In the genomic region with DNA sequence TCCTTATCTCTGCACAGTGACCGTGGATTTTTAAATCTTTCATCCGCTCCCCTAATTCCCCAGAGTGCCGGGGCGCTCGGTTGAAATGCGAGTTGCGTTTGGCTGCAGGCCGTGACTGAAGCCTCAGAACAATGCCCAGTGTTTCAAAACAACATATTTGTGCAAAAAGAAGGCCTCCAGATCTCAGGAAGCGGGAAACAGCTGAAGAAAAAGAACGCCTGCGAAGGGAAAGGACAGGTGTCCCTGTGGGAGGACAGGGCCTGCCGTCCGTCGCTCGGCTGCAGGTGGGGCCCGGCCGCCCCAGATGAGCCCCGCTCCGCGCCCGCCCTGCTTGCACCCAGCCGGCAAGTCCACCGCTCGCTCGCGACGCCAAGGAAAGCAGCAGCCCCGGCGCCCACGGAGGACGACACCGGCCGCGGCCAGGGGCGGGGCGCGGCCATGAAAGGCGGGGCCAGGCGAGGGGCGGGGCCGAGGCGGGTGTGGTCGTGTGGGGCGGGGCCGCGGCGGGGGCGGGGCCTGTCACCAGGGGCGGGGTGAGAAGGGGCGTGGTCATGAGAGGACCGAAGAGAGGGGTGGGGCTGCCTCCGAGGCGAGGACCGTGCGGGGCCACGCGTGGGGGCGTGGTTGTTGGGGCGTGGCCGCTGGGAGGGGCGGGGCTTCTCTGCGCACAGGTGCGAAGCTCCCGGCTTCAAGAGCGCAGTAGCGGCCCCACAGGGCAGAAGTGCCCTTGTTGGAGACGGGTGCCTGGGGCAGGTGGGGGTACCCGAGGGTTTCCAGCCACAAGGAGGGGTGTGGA, we compare ENCODE assay signal across 8 cellular contexts. TPM values are rescaled to one million over a fixed set of nuclear protein-coding genes. Genes with fewer than 3 reads are reported as not detected.
DNase-seq lines count a peak whose midpoint lies in the region; ATAC-seq and TF ChIP-seq lines count a peak whose summit lies in the region.

No MANE protein-coding gene starts in this region.

- 2 to 4% (median 2%) methylated on average over 46 to 68 of the region's 68 CpGs for WGBS in psoas muscle, 3 donors
- WGBS in upper lobe of left lung, 2 donors = 15 to 23% methylated on average over 24 to 39 of the region's 68 CpGs

- intact Hi-C loops in Right ventricle myocardium superior (cut with DNase I) = no loop called here
- intact Hi-C loops in psoas muscle (cut with DNase I) = no loop called here

- H3K9me3 ChIP-seq in SJCRH30 (replicated peaks) (no peaks in the 10 kb centered on the region; the same call in 1 of the 2 replicates), psoas muscle (no peaks in the 10 kb centered on the region), upper lobe of left lung (no peaks in the 10 kb centered on the region)

- peak overlapping the region; percentile 57 for H3K4me3 ChIP-seq in SJCRH30
- H3K4me3 ChIP-seq in psoas muscle = peak overlapping the region; percentile 66
- H3K4me3 ChIP-seq in upper lobe of left lung = peak overlapping the region in 3 of 4 donors; percentile 45 to 55 (median 46)

- peaks cover 25% of the 10 kb centered on the region for H3K4me1 ChIP-seq in SJCRH30
- H3K4me1 ChIP-seq in psoas muscle = peaks cover 12% of the 10 kb centered on the region
- peaks cover 12 to 29% (median 20%) of the 10 kb centered on the region in 4 donors for H3K4me1 ChIP-seq in upper lobe of left lung

- TF ChIP-seq EP300 in upper lobe of left lung (IDR thresholded peaks at IDR 0.05) = no peak

- H3K27me3 ChIP-seq in SJCRH30 (no peaks in the 10 kb centered on the region), psoas muscle (ENCODE audit: insufficient read depth in 3 of 3, low read length in 2 of 3) (peaks cover 0 to 20% (median 4%) of the 10 kb centered on the region in 3 donors), upper lobe of left lung (peaks cover 0 to 17% (median 4%) of the 10 kb centered on the region in 4 donors)

- peak in 1 of 4 donors; percentile 39 for TF ChIP-seq POLR2A in upper lobe of left lung (IDR thresholded peaks at IDR 0.05)

- H3K9me3 Mint-ChIP-seq in activated naive CD4-positive, alpha-beta T cell treated with anti-CD3 and anti-CD28 coated beads, Interleukin-2, amount 50 U/mL, for 72 hours = no peaks in the 10 kb centered on the region

- H3K27ac ChIP-seq in SJCRH30 (no peak overlapping the region), psoas muscle (peak overlapping the region; percentile 46), upper lobe of left lung (peak overlapping the region; percentile 61 to 80 (median 78))

- TF ChIP-seq CTCF in psoas muscle (IDR thresholded peaks at IDR 0.05) = no peak
- TF ChIP-seq CTCF in upper lobe of left lung (IDR thresholded peaks at IDR 0.05) = no peak

- H3K36me3 ChIP-seq in SJCRH30 = no peaks in the 10 kb centered on the region
- no peaks in the 10 kb centered on the region for H3K36me3 ChIP-seq in psoas muscle (ENCODE audit: insufficient read depth in 1 of 2, low read depth in 1 of 2)
- no peaks in the 10 kb centered on the region for H3K36me3 ChIP-seq in upper lobe of left lung

- peak; percentile 40 to 89 for ATAC-seq in activated naive CD4-positive, alpha-beta T cell treated with anti-CD3 and anti-CD28 coated beads, Interleukin-2, amount 50 U/mL, for 72 hours
- ATAC-seq in Right ventricle myocardium superior (ENCODE audit: poor library complexity) = peak; percentile 76
- peak; percentile 91 to 93 (median 92) for ATAC-seq in psoas muscle
- peak; percentile 86 to 87 for ATAC-seq in upper lobe of left lung (ENCODE audit: low FRiP score in 2 of 2)
- ATAC-seq in HG02973 (IDR thresholded peaks at IDR 0.05; ENCODE audit: unreplicated experiment) = no peak
- ATAC-seq in HG03469 (IDR thresholded peaks at IDR 0.05; ENCODE audit: unreplicated experiment) = no peak

- peak; percentile 29 for DNase-seq in GM19240 (ENCODE audit: insufficient read length, low spot score)
- DNase-seq in SJCRH30 = peak; percentile 72 to 75
- DNase-seq in activated naive CD4-positive, alpha-beta T cell treated with anti-CD3 and anti-CD28 coated beads, Interleukin-2, amount 50 U/mL, for 72 hours (ENCODE audit: low spot score in 2 of 2) = peak in 1 of 2 donors; percentile 70
- DNase-seq in Right ventricle myocardium superior = peak; percentile 55
- DNase-seq in psoas muscle = peak; percentile 72 to 87
- DNase-seq in upper lobe of left lung = peak; percentile 82 to 95

- H3K36me3 Mint-ChIP-seq in activated naive CD4-positive, alpha-beta T cell treated with anti-CD3 and anti-CD28 coated beads, Interleukin-2, amount 50 U/mL, for 72 hours = no peaks in the 10 kb centered on the region

- no peak overlapping the region for H3K27ac Mint-ChIP-seq in activated naive CD4-positive, alpha-beta T cell treated with anti-CD3 and anti-CD28 coated beads, Interleukin-2, amount 50 U/mL, for 72 hours

RNA-seq across cellular contexts. Expression of gene BOK, which starts 17.6 kb away (rescaled TPM):
- 6.6 and 7.3 TPM in 2 replicates for total RNA-seq in SJCRH30 (2014; rRNA removed; shearing (Covaris generic))
- under 1 TPM in 1 of 2 donors, not detected in 1; 0.35 TPM for total RNA-seq in activated naive CD4-positive, alpha-beta T cell treated with anti-CD3 and anti-CD28 coated beads, Interleukin-2, amount 50 U/mL, for 72 hours
- total RNA-seq in Right ventricle myocardium superior = 3.8 TPM
- total RNA-seq in psoas muscle = 1 to 10 TPM; 1.3 to 3.9 (median 3.2) TPM
- 10 to 100 TPM in 1 of 3 donors, 1 to 10 TPM in 2; 1.3 to 12.8 (median 3.9) TPM for polyA plus RNA-seq in psoas muscle
- 100 to 1,000 TPM in 1 of 6 donors, 10 to 100 TPM in 5; 42.9 to 143 (median 61.3) TPM for total RNA-seq in upper lobe of left lung

RNA-seq across cellular contexts. Expression of gene STK25, which starts 32.6 kb away (rescaled TPM):
- total RNA-seq in SJCRH30 (2014; rRNA removed; shearing (Covaris generic)) = 132 and 171 TPM in 2 replicates
- 10 to 100 TPM; 35.3 to 95.5 TPM for total RNA-seq in activated naive CD4-positive, alpha-beta T cell treated with anti-CD3 and anti-CD28 coated beads, Interleukin-2, amount 50 U/mL, for 72 hours
- total RNA-seq in Right ventricle myocardium superior (85.9 TPM), psoas muscle (100 to 1,000 TPM; 268 to 382 (median 276) TPM), upper lobe of left lung (100 to 1,000 TPM in 5 of 6 donors, 10 to 100 TPM in 1; 97.3 to 351 (median 134) TPM)
- polyA plus RNA-seq in psoas muscle = 100 to 1,000 TPM; 227 to 489 (median 385) TPM

Comparison
In these comparisons a context has a peak if more than half of its experiments do, and no peak if none do; other contexts are left out.
1. ATAC-seq: peak in activated naive CD4-positive, alpha-beta T cell treated with anti-CD3 and anti-CD28 coated beads, Interleukin-2, amount 50 U/mL, for 72 hours (2 of 2), Right ventricle myocardium superior (single experiment), psoas muscle (4 of 4) and upper lobe of left lung (2 of 2); none in HG02973 (single experiment) and HG03469 (single experiment).
2. Peak in every context shown above with its lines, with median percentiles within 50 percentile points of each other: H3K4me3 ChIP-seq.